21 cellular contexts compared by ENCODE assay signal in genomic region chr9:133521122-133522072, GRCh38. TPM values are rescaled to one million over a fixed set of nuclear protein-coding genes. Genes with fewer than 3 reads are reported as not detected.
DNase-seq lines count a peak whose midpoint lies in the region; ATAC-seq and TF ChIP-seq lines count a peak whose summit lies in the region.
"Had no signal": no experiment of that assay in that cellular context is flagged by ENCODE, and none has a peak within 500 bp of the region (broad histone marks: within the 10 kb centered on the region; RNA-seq: fewer than 3 reads in every experiment).

No MANE protein-coding gene starts in this region.

- peaks cover 0 to 10% (median 0%) of the 10 kb centered on the region in 11 experiments; a peak in 3 of 22 replicates for H4K20me1 ChIP-seq in BLaER1 treated with 17β-estradiol and CSF1 and Interleukin-3, amounts not matched to agents 10 nM and 100 nM

- H2AK5ac ChIP-seq in neuronal stem cell (ENCODE audit: low read depth, low read length), result peak overlapping the region; percentile 92

- no peak overlapping the region for H2AFZ ChIP-seq in neuronal stem cell (ENCODE audit: low read length)

- H3K79me1 ChIP-seq in neuronal stem cell (ENCODE audit: low read depth, low read length), result no peaks in the 10 kb centered on the region

- DNase-seq in NCI-H524 (lab: John Stamatoyannopoulos, UW) (peak; percentile 44 to 89), epithelial cell of proximal tubule (ENCODE audit: low read depth) (peak; percentile 12), neuronal stem cell (ENCODE audit: low spot score) (no peak), activated gamma-delta T cell treated with Interleukin-2 at 50 U/mL for 16 hours (no peak)
- no peak for DNase-seq in stimulated activated naive CD8-positive, alpha-beta T cell treated with anti-CD3 and anti-CD28 coated beads, Interleukin-15, Interleukin-2, amounts not matched to agents 100 U/mL and 50 U/mL, for 24 hours
- DNase-seq in effector CD8-positive, alpha-beta T cell (lab: John Stamatoyannopoulos, UW), result no peak
- DNase-seq: activated CD4-positive, alpha-beta T cell treated with anti-CD3 and anti-CD28 coated beads for 4 hours; activated CD8-positive, alpha-beta memory T cell treated with anti-CD3 and anti-CD28 coated beads, Interleukin-2, amount 50 U/mL, for 48 hours; effector memory CD4-positive, alpha-beta T cell; GF-D8; NCI-H146; stimulated activated CD4-positive, alpha-beta T cell treated with anti-CD3 and anti-CD28 coated beads, Interleukin-15, amount 100 ng/mL, for 24 hours; stomach; T-helper 9 cell had no signal

- no peaks in the 10 kb centered on the region for H3K27me3 ChIP-seq in BLaER1 treated with 17β-estradiol and CSF1 and Interleukin-3, amounts not matched to agents 10 nM and 100 nM
- H3K27me3 ChIP-seq in neuronal stem cell (ENCODE audit: control insufficient read depth in 3 of 3, insufficient read depth in 3 of 3, low read depth in 1 of 3, low read length in 3 of 3), result peaks cover 0 to 10% (median 0%) of the 10 kb centered on the region in 3 experiments
- H3K27me3 ChIP-seq: SJSA1, stomach had no signal

- peak overlapping the region in 9 of 11 experiments; percentile 20 to 61 (median 51); a peak in 16 of 22 replicates for H3K4me2 ChIP-seq in BLaER1 treated with 17β-estradiol and CSF1 and Interleukin-3, amounts not matched to agents 10 nM and 100 nM
- no peak overlapping the region for H3K4me2 ChIP-seq in neuronal stem cell (ENCODE audit: insufficient read depth, low read length, poor library complexity, severe bottlenecking)

- H3K23ac ChIP-seq in neuronal stem cell (ENCODE audit: low read depth, low read length, poor library complexity), result peak overlapping the region; percentile 58

- H2BK12ac ChIP-seq in neuronal stem cell (ENCODE audit: low read length), result peak overlapping the region; percentile 31

- H3K27ac ChIP-seq in BLaER1 treated with 17β-estradiol and CSF1 and Interleukin-3, amounts not matched to agents 10 nM and 100 nM, result no peak overlapping the region
- H3K27ac ChIP-seq in neuronal stem cell (replicated peaks; ENCODE audit: low read length), result no peak overlapping the region
- H3K27ac ChIP-seq: left lung, SJSA1, stomach had no signal

- 0 out of 22 replicates have a peak overlapping the region, but pooled peaks of 1 of the 11 experiments have one; percentile 2 for H3K9ac ChIP-seq in BLaER1 treated with 17β-estradiol and CSF1 and Interleukin-3, amounts not matched to agents 10 nM and 100 nM
- H3K9ac ChIP-seq in neuronal stem cell (ENCODE audit: low read depth, low read length, poor library complexity), result peak overlapping the region; percentile 50

- no peaks in the 10 kb centered on the region for H3K9me3 ChIP-seq in BLaER1 treated with 17β-estradiol and CSF1 and Interleukin-3, amounts not matched to agents 10 nM and 100 nM (replicated peaks in 1 of 11)
- H3K9me3 ChIP-seq in neuronal stem cell (replicated peaks in 1 of 2; ENCODE audit: control insufficient read depth in 2 of 2, insufficient read depth in 1 of 2, low read depth in 1 of 2, low read length in 2 of 2), result no peaks in the 10 kb centered on the region
- H3K9me3 ChIP-seq: left lung, SJSA1, stomach had no signal

- H3K18ac ChIP-seq in neuronal stem cell (ENCODE audit: low read length), result peak overlapping the region; percentile 60

- no peak overlapping the region for H3K4ac ChIP-seq in neuronal stem cell (ENCODE audit: low read length)

- no peak overlapping the region for H4K8ac ChIP-seq in neuronal stem cell (ENCODE audit: low read depth, low read length)

- no peak overlapping the region for H2BK120ac ChIP-seq in neuronal stem cell (ENCODE audit: low read depth, low read length)

- WGBS in neuronal stem cell (ENCODE audit: extremely low coverage in 2 of 2, insufficient read length in 2 of 2, insufficient replicate concordance in 1 of 2), 2 donors, result no CpG with 5 or more reads among the region's 21 CpGs

- peak overlapping the region; percentile 29 for H2BK5ac ChIP-seq in neuronal stem cell (ENCODE audit: low read length)

- H3K14ac ChIP-seq in neuronal stem cell (ENCODE audit: low read length), result no peak overlapping the region

- peak overlapping the region; percentile 18 for H2BK15ac ChIP-seq in neuronal stem cell (ENCODE audit: low read length)

- H4K91ac ChIP-seq in neuronal stem cell (ENCODE audit: low read depth, low read length, poor library complexity), result no peak overlapping the region

- no peak for ATAC-seq in stimulated activated naive CD8-positive, alpha-beta T cell treated with anti-CD3 and anti-CD28 coated beads, Interleukin-15, Interleukin-2, amounts not matched to agents 100 U/mL and 50 U/mL, for 24 hours
- ATAC-seq in HG02981 (IDR thresholded peaks at IDR 0.05; ENCODE audit: unreplicated experiment), result no peak
- ATAC-seq: left lung had no signal

- no peaks in the 10 kb centered on the region for H3K36me3 ChIP-seq in BLaER1 treated with 17β-estradiol and CSF1 and Interleukin-3, amounts not matched to agents 10 nM and 100 nM
- no peaks in the 10 kb centered on the region for H3K36me3 ChIP-seq in neuronal stem cell (replicated peaks in 1 of 2; ENCODE audit: control insufficient read depth in 2 of 2, insufficient read depth in 2 of 2, low read length in 2 of 2)
- H3K36me3 ChIP-seq: left lung, SJSA1, stomach had no signal

- no peak overlapping the region for H3K4me3 ChIP-seq in BLaER1 treated with 17β-estradiol and CSF1 and Interleukin-3, amounts not matched to agents 10 nM and 100 nM
- H3K4me3 ChIP-seq in epithelial cell of proximal tubule (ENCODE audit: low read depth, low read length), result no peak overlapping the region
- no peak overlapping the region for H3K4me3 ChIP-seq in neuronal stem cell (ENCODE audit: low read length in 2 of 2)
- H3K4me3 ChIP-seq: left lung, SJSA1, stomach had no signal

- no peak for TF ChIP-seq CTCF in epithelial cell of proximal tubule (conservative IDR thresholded peaks at IDR 0.05; ENCODE audit: low read depth, low read length)

- H3K4me1 ChIP-seq in BLaER1 treated with 17β-estradiol and CSF1 and Interleukin-3, amounts not matched to agents 10 nM and 100 nM, result peaks cover 9 to 34% (median 21%) of the 10 kb centered on the region in 10 experiments; a peak in 19 of 20 replicates
- peaks cover 5 to 7% of the 10 kb centered on the region in 2 donors for H3K4me1 ChIP-seq in neuronal stem cell (ENCODE audit: control insufficient read depth in 2 of 2, insufficient read depth in 1 of 2, low read depth in 1 of 2, low read length in 2 of 2)
- H3K4me1 ChIP-seq: SJSA1 had no signal

RNA-seq across cellular contexts. Expression of gene MYMK, which starts 3.4 kb away (rescaled TPM):
- total RNA-seq in epithelial cell of proximal tubule, result not detected in 2 replicates
- polyA plus RNA-seq in neuronal stem cell (2013, experiment 1 of 2), result not detected
- not detected for polyA plus RNA-seq in neuronal stem cell (2013, experiment 2 of 2)
- total RNA-seq: left lung, NCI-H460, OCI-LY7, pulmonary artery endothelial cell, SJSA1, stomach had no signal
- polyA plus RNA-seq: stomach had no signal

RNA-seq across cellular contexts. Expression of gene ADAMTSL2, which starts 13.1 kb away (rescaled TPM):
- not detected in 2 replicates for total RNA-seq in epithelial cell of proximal tubule
- polyA plus RNA-seq in neuronal stem cell (2013, experiment 1 of 2), result 0.17 TPM
- polyA plus RNA-seq in neuronal stem cell (2013, experiment 2 of 2), result 0.15 TPM
- total RNA-seq: NCI-H460, pulmonary artery endothelial cell, SJSA1 had no signal

RNA-seq across cellular contexts. Expression of gene SLC2A6, which starts 42.5 kb away (rescaled TPM):
- total RNA-seq in epithelial cell of proximal tubule, result 29.2 and 40.5 TPM in 2 replicates
- polyA plus RNA-seq in neuronal stem cell (2013, experiment 1 of 2), result 3.7 TPM
- 3.8 TPM for polyA plus RNA-seq in neuronal stem cell (2013, experiment 2 of 2)

Comparison
In these comparisons a context has a peak if more than half of its experiments do, and no peak if none do; other contexts are left out.
1. DNase-seq: peak in NCI-H524 (2 of 2) and epithelial cell of proximal tubule (single experiment); none in neuronal stem cell (single experiment), stimulated activated naive CD8-positive, alpha-beta T cell treated with anti-CD3 and anti-CD28 coated beads, Interleukin-15, Interleukin-2, amounts not matched to agents 100 U/mL and 50 U/mL, for 24 hours (single experiment), effector CD8-positive, alpha-beta T cell (single experiment) and activated gamma-delta T cell treated with Interleukin-2 at 50 U/mL for 16 hours (single experiment).